19 cellular contexts compared by ENCODE assay signal in genomic region chr19:1839658-1840540, GRCh38. TPM values are rescaled to one million over a fixed set of nuclear protein-coding genes. Genes with fewer than 3 reads are reported as not detected.
DNase-seq lines count a peak whose midpoint lies in the region; ATAC-seq, FAIRE-seq and TF ChIP-seq lines count a peak whose summit lies in the region.
"Had no signal": no experiment of that assay in that cellular context is flagged by ENCODE, and none has a peak within 500 bp of the region (broad histone marks: within the 10 kb centered on the region; RNA-seq: fewer than 3 reads in every experiment).

No MANE protein-coding gene starts in this region.

- TF ChIP-seq POLR2A in K562 (conservative IDR thresholded peaks at IDR 0.05) (no peak), transverse colon (IDR thresholded peaks at IDR 0.05) (peak; percentile 74)

- H3K9me1 ChIP-seq in K562 (ENCODE audit: control insufficient read depth, insufficient read depth, low read length) = peaks cover 3% of the 10 kb centered on the region

- peak overlapping the region; percentile 75 for H3K4me2 ChIP-seq in K562 (ENCODE audit: insufficient read depth, low read length)

- H4K20me1 ChIP-seq in K562 (replicated peaks; ENCODE audit: control insufficient read depth, insufficient read depth, low read length) = peaks cover 41% of the 10 kb centered on the region

- WGBS in K562 (ENCODE audit: insufficient coverage, low coverage, missing lambda C conversion rate) = 50% methylated on average over 24 of the region's 25 CpGs
- 54% methylated on average over 25 of the region's 25 CpGs; no CpG with 5 or more reads in 1 of the 2 donors for WGBS in transverse colon (ENCODE audit: low coverage in 1 of 2), 2 donors

- H3K9ac ChIP-seq in K562 (ENCODE audit: insufficient read depth in 1 of 2, low read depth in 2 of 2, low read length in 2 of 2) = peak overlapping the region in 1 of 2 experiments; percentile 90; a peak in 2 of 4 replicates

- in situ Hi-C loops in K562 (cut with MboI) = no loop called here
- in situ Hi-C loops in transverse colon (cut with MboI; ENCODE audit: low pct_ligation_motif_present in 1 of 4, low pct_unique_long_range_greater_than_20kb in 1 of 4, low sequenced_read_pairs in 3 of 4) = no loop called here

- no peak for TF ChIP-seq RAD21 in K562 (CRISPR knock-in tag; conservative IDR thresholded peaks at IDR 0.05 in 1 of 2, IDR thresholded peaks at IDR 0.05 in 1 of 2)

- DNase-seq in Right ventricle myocardium superior (no peak), Right ventricle myocardium inferior (ENCODE audit: missing footprints) (no peak), K562 (ENCODE audit: extremely low read depth in 1 of 4, low spot score in 3 of 4) (peak in 1 of 4 experiments; percentile 67), lower lobe of right lung (no peak), transverse colon (peak; percentile 87), anterior cingulate cortex (lab: John Stamatoyannopoulos, UW) (no peak), SKM-1 treated with dmso at 0.1 percent for 144 hours (lab: John Stamatoyannopoulos, UW; ENCODE audit: unreplicated experiment) (no peak), DMS79 treated with DMSO at 0.1 percent for 48 hours (lab: John Stamatoyannopoulos, UW) (no peak)
- DNase-seq: activated B cell treated with CpG ODN at 0.5 μM for 24 hours; IMR-90; kidney glomerular epithelial cell; NCI-H1417; NCI-H226; stimulated activated CD4-positive, alpha-beta T cell treated with anti-CD3 and anti-CD28 coated beads, Interleukin-4, amount 100 ng/mL, for 4 hours; stimulated activated naive CD4-positive, alpha-beta T cell treated with Interleukin-2 at 50 U/mL for 16 hours had no signal

- peak overlapping the region; percentile 20 for H3K4me3 ChIP-seq in K562
- H3K4me3 ChIP-seq in lower lobe of right lung = no peak overlapping the region
- H3K4me3 ChIP-seq in transverse colon = peak overlapping the region in 2 of 4 donors; percentile 0 to 6
- H3K4me3 ChIP-seq: SK-N-MC had no signal

- H3K4me1 ChIP-seq in K562 (replicated peaks in 1 of 2; ENCODE audit: control insufficient read depth in 2 of 2, insufficient read depth in 2 of 2, low read length in 2 of 2) = peaks cover 55 to 99% of the 10 kb centered on the region in 2 experiments
- peaks cover 71% of the 10 kb centered on the region for H3K4me1 ChIP-seq in lower lobe of right lung
- peaks cover 35 to 82% (median 58%) of the 10 kb centered on the region in 4 donors for H3K4me1 ChIP-seq in transverse colon

- H3K27ac ChIP-seq in K562 (ENCODE audit: extremely low read depth, low read depth, low read length) (peak overlapping the region; percentile 62; the same call in 2 of the 3 replicates), lower lobe of right lung (peak overlapping the region; percentile 7), transverse colon (peak overlapping the region; percentile 82 to 83 (median 82))
- H3K27ac ChIP-seq: epithelial cell of prostate, SK-N-MC had no signal

- BruUV-seq in K562 (replicated peaks; lab: Mats Ljungman, UMichigan) = no TSS peak

- H2AFZ ChIP-seq in K562 (ENCODE audit: low read depth, low read length) = no peak overlapping the region

- TF ChIP-seq CTCF in K562 (IDR thresholded peaks at IDR 0.05 in 2 of 3, conservative IDR thresholded peaks at IDR 0.05 in 1 of 3; ENCODE audit: insufficient read depth in 2 of 3, low read depth in 1 of 3, low read length in 3 of 3) (no peak), lower lobe of right lung (IDR thresholded peaks at IDR 0.05) (no peak), transverse colon (IDR thresholded peaks at IDR 0.05) (no peak)

- POLR2A ChIA-PET in K562 (lab: Yijun Ruan, JAX) = interaction anchor here (0.6 to 6.6 kb wide), 5 partner anchors 10 to 20 kb away, joined by 3 to 46 read pairs (median 4); no protein-coding TSS in a partner anchor

- H3K36me3 ChIP-seq in K562 (ENCODE audit: control insufficient read depth, insufficient read depth, low read length) (peaks cover 48% of the 10 kb centered on the region; the same call in 2 of the 3 replicates), lower lobe of right lung (peaks cover 22% of the 10 kb centered on the region), transverse colon (no peaks in the 10 kb centered on the region)
- H3K36me3 ChIP-seq: adrenal gland had no signal

- intact Hi-C loops in Right ventricle myocardium superior (cut with DNase I) = no loop called here
- intact Hi-C loops in Right ventricle myocardium inferior (cut with DNase I) = no loop called here
- intact Hi-C loops in K562 (cut with micrococcal nuclease) = no loop called here
- intact Hi-C loops in lower lobe of right lung (cut with DNase I) = no loop called here
- intact Hi-C loops in transverse colon (cut with DNase I; ENCODE audit: low total_unique reads) = no loop called here

- H3K9me3 ChIP-seq in K562 (replicated peaks; ENCODE audit: control insufficient read depth, insufficient read depth, low read depth, low read length) (no peaks in the 10 kb centered on the region), lower lobe of right lung (no peaks in the 10 kb centered on the region), transverse colon (no peaks in the 10 kb centered on the region)
- H3K9me3 ChIP-seq: adrenal gland had no signal

- CTCF ChIA-PET in K562 (lab: Yijun Ruan, JAX; ENCODE audit: low intra/inter-chr PET ratio) = no interaction called here

- ATAC-seq in Right ventricle myocardium superior (ENCODE audit: poor library complexity) = peak; percentile 6
- ATAC-seq in Right ventricle myocardium inferior = no peak
- peak; percentile 35 for ATAC-seq in K562
- no peak for ATAC-seq in lower lobe of right lung

- H3K79me2 ChIP-seq in K562 (ENCODE audit: control insufficient read depth, insufficient read depth, low read length) = peaks cover 100% of the 10 kb centered on the region

- peak; percentile 89 for FAIRE-seq in K562 (lab: Jason Lieb, UNC)
- FAIRE-seq: D721Med had no signal

- no peak for TF ChIP-seq EP300 in K562 (IDR thresholded peaks at IDR 0.05; ENCODE audit: low read length)
- peak; percentile 92 for TF ChIP-seq EP300 in transverse colon (IDR thresholded peaks at IDR 0.05; ENCODE audit: low read depth)

- no peaks in the 10 kb centered on the region for H3K27me3 ChIP-seq in K562 (ENCODE audit: control insufficient read depth in 2 of 2, insufficient read depth in 2 of 2, low read length in 2 of 2)
- H3K27me3 ChIP-seq in lower lobe of right lung (ENCODE audit: low read depth) = no peaks in the 10 kb centered on the region
- no peaks in the 10 kb centered on the region for H3K27me3 ChIP-seq in transverse colon
- H3K27me3 ChIP-seq: adrenal gland had no signal

RNA-seq across cellular contexts. Expression of gene REXO1, which starts 8.4 kb away (rescaled TPM):
- 13.6 TPM for total RNA-seq in Right ventricle myocardium superior
- 17.8 TPM for total RNA-seq in Right ventricle myocardium inferior
- 46.7 and 163 TPM in 2 replicates for total RNA-seq in K562 (2011; cell fraction: chromatin; rRNA removed; ENCODE audit: low replicate concordance)
- total RNA-seq in K562 (2011; cell fraction: nucleolus; rRNA removed) = 112 and 114 TPM in 2 replicates
- total RNA-seq in K562 (2011; cell fraction: nucleoplasm; rRNA removed) = 55.0 and 57.6 TPM in 2 replicates
- 15.8 and 21.9 TPM in 2 replicates for total RNA-seq in K562 (2014; rRNA removed)
- 3.5 and 4.5 TPM in 2 replicates for total RNA-seq in K562 (2014; rRNA removed; fragmentation: Illumina TruSeq; extraction: Trizol)
- 15.8 and 20.8 TPM in 2 replicates for total RNA-seq in K562 (2015; rRNA removed; fragmentation: Illumina TruSeq; extraction: Trizol)
- total RNA-seq in K562 (2021) = 52.4 and 63.3 TPM in 2 replicates
- polyA plus RNA-seq in K562 (2011; rRNA removed) = 14.6 and 21.5 TPM in 2 replicates
- 17.4 and 27.3 TPM in 2 replicates for polyA plus RNA-seq in K562 (2011; cell fraction: cytosol; rRNA removed)
- polyA plus RNA-seq in K562 (2011; cell fraction: nucleus; rRNA removed) = 56.5 and 100 TPM in 2 replicates
- polyA plus RNA-seq in K562 (2012) = 37.1 and 39.8 TPM in 2 replicates
- 16.7 and 40.7 TPM in 2 replicates for polyA plus RNA-seq in K562 (2014; fragmentation: Illumina TruSeq; extraction: Trizol)
- under 1 TPM; 0.04 to 0.29 TPM for polyA plus RNA-seq in K562 (2014; fragmentation: Nextera tagmentation; extraction: Ambion mirVana)
- polyA plus RNA-seq in K562 (2014; rRNA removed) = 31.0 and 50.1 TPM in 2 replicates
- polyA minus RNA-seq in K562 (2011; rRNA and poly(A)+ RNA removed) = 7.4 and 11.2 TPM in 2 replicates
- polyA minus RNA-seq in K562 (2011; cell fraction: cytosol; rRNA and poly(A)+ RNA removed) = 23.8 and 34.7 TPM in 2 replicates
- 19.5 and 21.3 TPM in 2 replicates for polyA minus RNA-seq in K562 (2011; cell fraction: nucleus; rRNA and poly(A)+ RNA removed)
- total RNA-seq in lower lobe of right lung = 29.1 TPM
- 10 to 100 TPM; 36.0 to 95.0 (median 56.3) TPM for total RNA-seq in transverse colon

RNA-seq across cellular contexts. Expression of gene KLF16, which starts 23.5 kb away (rescaled TPM):
- 6.2 TPM for total RNA-seq in Right ventricle myocardium superior
- 11.0 TPM for total RNA-seq in Right ventricle myocardium inferior
- total RNA-seq in K562 (2011; cell fraction: chromatin; rRNA removed; ENCODE audit: low replicate concordance) = 5.8 and 14.0 TPM in 2 replicates
- 11.7 and 16.7 TPM in 2 replicates for total RNA-seq in K562 (2011; cell fraction: nucleolus; rRNA removed)
- 6.4 and 7.5 TPM in 2 replicates for total RNA-seq in K562 (2011; cell fraction: nucleoplasm; rRNA removed)
- total RNA-seq in K562 (2014; rRNA removed) = 15.5 and 22.0 TPM in 2 replicates
- 3.4 and 3.8 TPM in 2 replicates for total RNA-seq in K562 (2014; rRNA removed; fragmentation: Illumina TruSeq; extraction: Trizol)
- 7.9 and 9.4 TPM in 2 replicates for total RNA-seq in K562 (2015; rRNA removed; fragmentation: Illumina TruSeq; extraction: Trizol)
- 59.1 and 60.4 TPM in 2 replicates for total RNA-seq in K562 (2021)
- 3.7 and 4.8 TPM in 2 replicates for polyA plus RNA-seq in K562 (2011; rRNA removed)
- 7.1 and 44.8 TPM in 2 replicates for polyA plus RNA-seq in K562 (2011; cell fraction: cytosol; rRNA removed)
- polyA plus RNA-seq in K562 (2011; cell fraction: nucleus; rRNA removed) = 14.2 and 29.1 TPM in 2 replicates
- polyA plus RNA-seq in K562 (2012) = 20.8 and 23.7 TPM in 2 replicates
- 6.8 and 13.1 TPM in 2 replicates for polyA plus RNA-seq in K562 (2014; fragmentation: Illumina TruSeq; extraction: Trizol)
- polyA plus RNA-seq in K562 (2014; fragmentation: Nextera tagmentation; extraction: Ambion mirVana) = under 1 TPM; 0.04 to 0.10 TPM
- 15.4 and 27.5 TPM in 2 replicates for polyA plus RNA-seq in K562 (2014; rRNA removed)
- 1.0 and 1.3 TPM in 2 replicates for polyA minus RNA-seq in K562 (2011; rRNA and poly(A)+ RNA removed)
- polyA minus RNA-seq in K562 (2011; cell fraction: cytosol; rRNA and poly(A)+ RNA removed) = 15.0 and 25.4 TPM in 2 replicates
- 5.8 and 6.6 TPM in 2 replicates for polyA minus RNA-seq in K562 (2011; cell fraction: nucleus; rRNA and poly(A)+ RNA removed)
- total RNA-seq in lower lobe of right lung = 22.2 TPM
- total RNA-seq in transverse colon = 10 to 100 TPM in 3 of 4 donors, 1 to 10 TPM in 1; 9.0 to 18.3 (median 11.6) TPM

RNA-seq across cellular contexts. Expression of gene ATP8B3, which starts 27.8 kb away (rescaled TPM):
- total RNA-seq in Right ventricle myocardium superior (0.46 TPM), Right ventricle myocardium inferior (0.68 TPM), K562 (2014; rRNA removed) (3.2 and 5.0 TPM in 2 replicates), K562 (2014; rRNA removed; fragmentation: Illumina TruSeq; extraction: Trizol) (3.2 and 3.6 TPM in 2 replicates), K562 (2015; rRNA removed; fragmentation: Illumina TruSeq; extraction: Trizol) (3.8 and 4.3 TPM in 2 replicates), K562 (2021) (12.3 and 13.2 TPM in 2 replicates), lower lobe of right lung (2.1 TPM), transverse colon (under 1 TPM in 2 of 4 donors, not detected in 2; 0.27 to 0.75 TPM)
- 40.7 and 89.4 TPM in 2 replicates for total RNA-seq in K562 (2011; cell fraction: chromatin; rRNA removed; ENCODE audit: low replicate concordance)
- total RNA-seq in K562 (2011; cell fraction: nucleolus; rRNA removed) = 37.1 and 44.7 TPM in 2 replicates
- total RNA-seq in K562 (2011; cell fraction: nucleoplasm; rRNA removed) = 35.0 and 38.7 TPM in 2 replicates
- polyA plus RNA-seq in K562 (2011; rRNA removed) (8.3 and 13.2 TPM in 2 replicates), K562 (2014; fragmentation: Illumina TruSeq; extraction: Trizol) (6.0 and 6.4 TPM in 2 replicates), K562 (2014; fragmentation: Nextera tagmentation; extraction: Ambion mirVana) (1 to 10 TPM; 1.2 to 2.2 TPM), K562 (2014; rRNA removed) (10.1 and 11.9 TPM in 2 replicates)
- 12.0 and 13.1 TPM in 2 replicates for polyA plus RNA-seq in K562 (2011; cell fraction: cytosol; rRNA removed)
- 36.1 and 44.4 TPM in 2 replicates for polyA plus RNA-seq in K562 (2011; cell fraction: nucleus; rRNA removed)
- polyA plus RNA-seq in K562 (2012) = 5.6 and 7.6 TPM in 2 replicates
- 9.7 and 10.4 TPM in 2 replicates for polyA minus RNA-seq in K562 (2011; rRNA and poly(A)+ RNA removed)
- polyA minus RNA-seq in K562 (2011; cell fraction: cytosol; rRNA and poly(A)+ RNA removed) = 7.3 and 10.2 TPM in 2 replicates
- polyA minus RNA-seq in K562 (2011; cell fraction: nucleus; rRNA and poly(A)+ RNA removed) = 5.4 and 7.0 TPM in 2 replicates

RNA-seq across cellular contexts. Expression of gene ABHD17A, which starts 45.4 kb away (rescaled TPM):
- total RNA-seq in Right ventricle myocardium superior = 55.7 TPM
- total RNA-seq in Right ventricle myocardium inferior = 61.5 TPM
- total RNA-seq in K562 (2011; cell fraction: chromatin; rRNA removed; ENCODE audit: low replicate concordance) = 29.4 and 87.9 TPM in 2 replicates
- total RNA-seq in K562 (2011; cell fraction: nucleolus; rRNA removed) = 61.7 and 67.8 TPM in 2 replicates
- 40.1 and 45.4 TPM in 2 replicates for total RNA-seq in K562 (2011; cell fraction: nucleoplasm; rRNA removed)
- 135 and 157 TPM in 2 replicates for total RNA-seq in K562 (2014; rRNA removed)
- total RNA-seq in K562 (2014; rRNA removed; fragmentation: Illumina TruSeq; extraction: Trizol) = 0.93 and 1.5 TPM in 2 replicates
- total RNA-seq in K562 (2015; rRNA removed; fragmentation: Illumina TruSeq; extraction: Trizol) = 18.9 and 26.5 TPM in 2 replicates
- total RNA-seq in K562 (2021) = 84.2 and 87.7 TPM in 2 replicates
- 24.6 and 45.3 TPM in 2 replicates for polyA plus RNA-seq in K562 (2011; rRNA removed)
- 54.2 and 174 TPM in 2 replicates for polyA plus RNA-seq in K562 (2011; cell fraction: cytosol; rRNA removed)
- 117 and 184 TPM in 2 replicates for polyA plus RNA-seq in K562 (2011; cell fraction: nucleus; rRNA removed)
- polyA plus RNA-seq in K562 (2012) = 47.5 and 74.5 TPM in 2 replicates
- polyA plus RNA-seq in K562 (2014; fragmentation: Illumina TruSeq; extraction: Trizol) = 3.6 and 16.9 TPM in 2 replicates
- under 1 TPM in 1 of 2 experiments, not detected in 1; 0.04 TPM for polyA plus RNA-seq in K562 (2014; fragmentation: Nextera tagmentation; extraction: Ambion mirVana)
- polyA plus RNA-seq in K562 (2014; rRNA removed) = 95.1 and 99.0 TPM in 2 replicates
- polyA minus RNA-seq in K562 (2011; rRNA and poly(A)+ RNA removed) = 6.9 and 11.0 TPM in 2 replicates
- 26.1 and 39.4 TPM in 2 replicates for polyA minus RNA-seq in K562 (2011; cell fraction: cytosol; rRNA and poly(A)+ RNA removed)
- polyA minus RNA-seq in K562 (2011; cell fraction: nucleus; rRNA and poly(A)+ RNA removed) = 15.3 and 15.8 TPM in 2 replicates
- 76.4 TPM for total RNA-seq in lower lobe of right lung
- total RNA-seq in transverse colon = 100 to 1,000 TPM in 3 of 4 donors, 10 to 100 TPM in 1; 90.0 to 179 (median 140) TPM

Comparison
In these comparisons a context has a peak if more than half of its experiments do, and no peak if none do; other contexts are left out.
1. ATAC-seq: peak in Right ventricle myocardium superior (single experiment) and K562 (single experiment); none in Right ventricle myocardium inferior (single experiment) and lower lobe of right lung (0 of 2).
2. H3K27ac ChIP-seq: peak in every context shown above with its lines; median percentile 82 in transverse colon; 62 in K562; 7 in lower lobe of right lung.